ENCODE assay signal across 19 cellular contexts in genomic region chr12:132385923-132386751, GRCh38. TPM values are rescaled to one million over a fixed set of nuclear protein-coding genes. Genes with fewer than 3 reads are reported as not detected.
"Had no signal": no experiment of that assay in that cellular context is flagged by ENCODE, and none has a peak within 500 bp of the region (broad histone marks: within the 10 kb centered on the region; RNA-seq: fewer than 3 reads in every experiment).

No MANE protein-coding gene starts in this region.

- H3K4me3 Mint-ChIP-seq: activated T-cell treated with anti-CD3 and anti-CD28 coated beads, Interleukin-2, amount 50 U/mL, for 72 hours had no signal

- H3K4me1 ChIP-seq: ascending aorta, prostate gland, right atrium auricular region, stomach had no signal

- H3K27ac Mint-ChIP-seq: activated T-cell treated with anti-CD3 and anti-CD28 coated beads, Interleukin-2, amount 50 U/mL, for 72 hours had no signal

- ATAC-seq: activated T-cell treated with anti-CD3 and anti-CD28 coated beads, Interleukin-2, amount 50 U/mL, for 72 hours; left colon had no signal

- H3K9me3 ChIP-seq: ascending aorta, prostate gland, right atrium auricular region, stomach had no signal

- H3K27ac ChIP-seq: ascending aorta, prostate gland, right atrium auricular region, skin epidermis, stomach, VCaP had no signal

- H3K9me3 Mint-ChIP-seq: activated T-cell treated with anti-CD3 and anti-CD28 coated beads, Interleukin-2, amount 50 U/mL, for 72 hours had no signal

- H3K27me3 ChIP-seq: ascending aorta had no signal

- H3K36me3 ChIP-seq: ascending aorta, prostate gland, right atrium auricular region, stomach had no signal

- DNase-seq: activated CD4-positive, alpha-beta T cell treated with anti-CD3 and anti-CD28 coated beads, Interleukin-2, amount 50 U/mL, for 4 hours; activated effector memory CD4-positive, alpha-beta T cell treated with anti-CD3 and anti-CD28 coated beads, Interleukin-2, amount 50 U/mL, for 16 hours; activated naive CD4-positive, alpha-beta T cell treated with anti-CD3 and anti-CD28 coated beads, Interleukin-2, amount 50 U/mL, for 16 hours; activated T-cell treated with anti-CD3 and anti-CD28 coated beads, Interleukin-2, amount 50 U/mL, for 72 hours; cortex of kidney; left colon; midbrain; stimulated activated CD4-positive, alpha-beta T cell treated with anti-CD3 and anti-CD28 coated beads, Interleukin-15, amount 100 ng/mL, for 24 hours; stimulated activated CD4-positive, alpha-beta T cell treated with anti-CD3 and anti-CD28 coated beads, Interleukin-2, amount 100 ng/mL, for 48 hours; stomach; SW 1271; T-helper 2 cell; trophoblast cell had no signal

- H3K4me3 ChIP-seq: ascending aorta, prostate gland, right atrium auricular region, skin epidermis, stomach had no signal

RNA-seq across cellular contexts. Expression of gene GALNT9, which starts 56.7 kb away (rescaled TPM):
- total RNA-seq: activated CD8-positive, alpha-beta memory T cell treated with anti-CD3 and anti-CD28 coated beads for 36 hours; ascending aorta had no signal
